In the genomic region with DNA sequence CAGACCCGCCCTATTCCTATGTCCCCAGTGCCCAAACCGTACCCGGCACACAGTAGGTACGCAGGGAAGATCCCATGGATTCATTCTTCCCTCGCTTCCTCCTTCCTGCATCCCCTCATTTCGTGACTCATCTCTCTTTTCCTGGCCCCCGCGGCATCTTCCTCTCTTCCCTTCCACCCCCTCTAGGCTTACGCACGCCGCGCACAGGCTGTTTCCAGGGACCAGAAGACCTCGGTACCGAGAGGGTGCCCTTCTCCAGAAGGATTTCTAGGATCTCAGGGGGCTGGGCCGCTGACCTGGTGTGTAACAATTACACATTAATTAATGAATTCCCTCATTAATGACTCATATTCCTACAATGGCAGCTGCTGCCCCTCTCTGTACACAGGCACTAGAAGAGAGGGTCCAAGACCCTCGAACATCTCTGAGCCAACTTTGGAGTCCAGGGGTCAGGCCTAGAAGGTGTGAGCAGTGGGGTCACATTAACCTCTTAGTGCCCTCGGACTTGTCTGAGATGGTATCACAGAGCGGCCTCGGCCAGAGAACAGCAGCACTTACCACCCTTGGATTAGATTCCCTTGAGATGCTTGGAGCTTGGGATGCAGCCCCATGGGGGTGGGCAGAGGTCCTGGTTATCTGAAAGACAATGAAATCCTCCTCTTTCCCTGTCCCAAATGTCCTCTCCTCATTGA, we compare ENCODE assay signal across 1 cellular context.
TF ChIP-seq lines count a peak whose summit lies in the region.

No MANE protein-coding gene starts in this region.

TF ChIP-seq in GM12878, 131 proteins besides CTCF, POLR2A, EP300 and RAD21:
- TF ChIP-seq SREBF1 (IDR thresholded peaks at IDR 0.05; ENCODE audit: low read length): no peak
- TF ChIP-seq MEF2B (IDR thresholded peaks at IDR 0.05; ENCODE audit: partially characterized antibody, poor library complexity, severe bottlenecking): no peak
- TF ChIP-seq FOXK2 (IDR thresholded peaks at IDR 0.05): no peak
- TF ChIP-seq EED (IDR thresholded peaks at IDR 0.05; ENCODE audit: low read depth): 0 out of 2 replicates have a peak, but pooled peaks have one; percentile 15
- TF ChIP-seq SP1 (IDR thresholded peaks at IDR 0.05; ENCODE audit: low read depth, low read length): no peak
- no peak for TF ChIP-seq RUNX3 (IDR thresholded peaks at IDR 0.05; ENCODE audit: low read length)
- TF ChIP-seq NRF1 (conservative IDR thresholded peaks at IDR 0.05; ENCODE audit: low read depth, low read length): no peak
